Comparison of ENCODE assay signal across 8 cellular contexts in genomic region chr16:12095275-12096161, GRCh38.
DNase-seq lines count a peak whose midpoint lies in the region; ATAC-seq and TF ChIP-seq lines count a peak whose summit lies in the region.

No MANE protein-coding gene starts in this region.

- whole genome bisulfite sequencing in ovary, 3 donors = 5 to 8% (median 7%) methylated on average over 21 of the region's 21 CpGs
- WGBS in tibial nerve, 2 donors = 17 to 27% methylated on average over 21 of the region's 21 CpGs

- TF ChIP-seq RAD21 in Ishikawa (IDR thresholded peaks at IDR 0.05; ENCODE audit: low read depth) = peak; percentile 91

- DNase-seq in COLO829 (ENCODE audit: low spot score) (peak; percentile 36), SHP77 (lab: John Stamatoyannopoulos, UW) (peak; percentile 54 to 61), foreskin melanocyte (peak; percentile 29), ovary (peak; percentile 69 to 87 (median 83)), tibial nerve (ENCODE audit: low spot score in 2 of 2) (peak; percentile 31 to 55)
- peak; percentile 15 to 62 (median 48) for DNase-seq in activated naive CD4-positive, alpha-beta T cell (lab: John Stamatoyannopoulos, UW)

- ATAC-seq in GM21737 (IDR thresholded peaks at IDR 0.05; ENCODE audit: unreplicated experiment) = no peak

- TF ChIP-seq POLR2A in ovary (IDR thresholded peaks at IDR 0.05) (no peak), tibial nerve (IDR thresholded peaks at IDR 0.05) (no peak)

- H3K27me3 ChIP-seq in ovary (no peaks in the 10 kb centered on the region), tibial nerve (no peaks in the 10 kb centered on the region)

- TF ChIP-seq CTCF in ovary (IDR thresholded peaks at IDR 0.05) (peak; percentile 80 to 83 (median 81)), tibial nerve (IDR thresholded peaks at IDR 0.05) (peak; percentile 77 to 93 (median 83))

- H3K9me3 ChIP-seq in ovary (no peaks in the 10 kb centered on the region), tibial nerve (no peaks in the 10 kb centered on the region)

- peaks cover 25% of the 10 kb centered on the region for H3K4me1 ChIP-seq in ovary (ENCODE audit: insufficient read depth)
- H3K4me1 ChIP-seq in tibial nerve = peaks cover 0 to 48% (median 23%) of the 10 kb centered on the region in 4 donors

- H3K4me3 ChIP-seq in ovary (no peak overlapping the region), tibial nerve (peak overlapping the region in 1 of 4 donors; percentile 14)

- no peak for TF ChIP-seq EP300 in Ishikawa (IDR thresholded peaks at IDR 0.05; ENCODE audit: borderline replicate concordance)
- no peak for TF ChIP-seq EP300 in ovary (IDR thresholded peaks at IDR 0.05)
- TF ChIP-seq EP300 in tibial nerve (IDR thresholded peaks at IDR 0.05) = no peak

- H3K36me3 ChIP-seq in ovary (no peaks in the 10 kb centered on the region), tibial nerve (no peaks in the 10 kb centered on the region)

- intact Hi-C loops in ovary (cut with DNase I) = loop anchor here in 2 of 4 donors (10.0 kb wide), 5 partner anchors 69 to 719 kb away; no protein-coding TSS in a partner anchor

- H3K27ac ChIP-seq in ovary (peak overlapping the region in 1 of 2 donors; percentile 56), tibial nerve (peak overlapping the region in 1 of 4 donors; percentile 54)

TF ChIP-seq in Ishikawa, 13 proteins besides CTCF, POLR2A, EP300 and RAD21:
- TF ChIP-seq CREB1 (IDR thresholded peaks at IDR 0.05; ENCODE audit: low read depth) (no peak), TEAD4 (IDR thresholded peaks at IDR 0.05) (no peak), NFIC (IDR thresholded peaks at IDR 0.05) (no peak), USF1 (IDR thresholded peaks at IDR 0.05) (no peak), YY1 (IDR thresholded peaks at IDR 0.05; ENCODE audit: low read depth) (no peak), CEBPB (IDR thresholded peaks at IDR 0.05) (no peak), ZBTB7A (IDR thresholded peaks at IDR 0.05; ENCODE audit: low read depth) (no peak), EGR1 (IDR thresholded peaks at IDR 0.05) (no peak), TCF12 (IDR thresholded peaks at IDR 0.05; ENCODE audit: low read depth) (no peak), TAF1 (IDR thresholded peaks at IDR 0.05; ENCODE audit: low read depth) (no peak), MAX (IDR thresholded peaks at IDR 0.05) (no peak), FOXM1 (IDR thresholded peaks at IDR 0.05; ENCODE audit: borderline replicate concordance, low read depth) (no peak), REST (IDR thresholded peaks at IDR 0.05; ENCODE audit: low read depth) (no peak)

Comparison
In these comparisons a context has a peak if more than half of its experiments do, and no peak if none do; other contexts are left out.
1. DNase-seq: peak in every context shown above with its lines; median percentile 83 in ovary; 58 in SHP77; 48 in activated naive CD4-positive, alpha-beta T cell; 43 in tibial nerve; 36 in COLO829; 29 in foreskin melanocyte.